ENCODE assay signal across 9 cellular contexts in the genomic region with DNA sequence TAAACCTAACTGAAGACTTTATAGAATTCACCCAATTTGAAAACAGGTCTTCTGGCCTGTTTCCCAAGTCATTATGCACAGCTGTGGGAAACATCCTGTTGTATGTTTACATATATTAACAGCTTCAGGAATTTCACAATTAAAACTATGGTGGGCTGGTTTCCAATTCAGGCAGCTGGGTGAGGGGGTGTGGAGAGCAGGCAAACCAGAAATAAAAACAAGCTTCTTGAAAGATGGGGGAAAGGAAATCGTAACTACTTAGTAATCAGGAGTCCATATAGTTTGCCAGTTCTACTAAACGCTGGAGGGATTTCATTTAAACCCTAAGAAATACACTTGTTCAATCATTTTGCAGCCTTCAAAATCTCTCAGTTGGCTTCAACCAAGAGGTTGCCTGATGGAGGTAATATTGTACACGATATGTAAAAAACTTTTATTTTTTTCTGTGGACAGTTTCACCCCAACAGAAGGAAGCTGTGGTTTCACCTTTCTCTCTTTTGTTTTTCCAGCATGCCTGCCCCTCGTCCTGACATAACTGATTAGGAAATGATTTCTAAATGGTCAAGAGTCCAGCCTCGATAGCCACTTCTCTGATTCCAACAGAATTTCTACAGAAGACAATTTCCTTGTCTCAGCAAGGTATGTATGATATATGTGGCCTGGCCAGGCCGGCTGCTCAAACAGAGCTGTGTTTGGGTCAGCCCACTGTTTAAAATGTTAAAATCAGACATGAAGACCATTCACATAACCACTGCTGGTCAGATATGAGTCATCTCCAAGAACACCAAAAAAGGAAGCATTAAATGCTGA. TPM values are rescaled to one million over a fixed set of nuclear protein-coding genes. Genes with fewer than 3 reads are reported as not detected.
DNase-seq lines count a peak whose midpoint lies in the region; ATAC-seq and TF ChIP-seq lines count a peak whose summit lies in the region.
"Had no signal": no experiment of that assay in that cellular context is flagged by ENCODE, and none has a peak within 500 bp of the region (broad histone marks: within the 10 kb centered on the region; RNA-seq: fewer than 3 reads in every experiment).

No MANE protein-coding gene starts in this region.

- TF ChIP-seq CTCF in OCI-LY7 (conservative IDR thresholded peaks at IDR 0.05; ENCODE audit: low read length) (no peak), fibroblast of lung (conservative IDR thresholded peaks at IDR 0.05 in 1 of 2, IDR thresholded peaks at IDR 0.05 in 1 of 2; ENCODE audit: low read depth in 1 of 2, low read length in 2 of 2) (no peak)

- intact Hi-C loops in OCI-LY7 (cut with micrococcal nuclease; ENCODE audit: unreplicated experiment) = no loop called here
- intact Hi-C loops in sciatic nerve (cut with DNase I) = no loop called here

- no peak overlapping the region for H3K4me3 ChIP-seq in OCI-LY7 (ENCODE audit: low read depth, low read length, poor library complexity, severe bottlenecking)
- H3K4me3 ChIP-seq in fibroblast of lung (replicated peaks in 1 of 4; ENCODE audit: control extremely low read depth in 1 of 4, insufficient read depth in 1 of 4, low read depth in 3 of 4, low read length in 4 of 4) = peak overlapping the region in 3 of 4 experiments; percentile 9 to 30 (median 11)
- no peak overlapping the region for H3K4me3 ChIP-seq in skin epidermis

- H3K36me3 ChIP-seq in OCI-LY7 (ENCODE audit: insufficient read depth, low read length) = no peaks in the 10 kb centered on the region
- peaks cover 2% of the 10 kb centered on the region for H3K36me3 ChIP-seq in fibroblast of lung (ENCODE audit: control insufficient read depth, insufficient read depth, low read length)

- no peaks in the 10 kb centered on the region for H3K9me2 ChIP-seq in OCI-LY7 (ENCODE audit: insufficient read depth, low read length)

- H3K79me2 ChIP-seq in OCI-LY7 (ENCODE audit: insufficient read depth, low read depth, low read length) = no peaks in the 10 kb centered on the region
- peaks cover 94% of the 10 kb centered on the region for H3K79me2 ChIP-seq in fibroblast of lung (ENCODE audit: control insufficient read depth, insufficient read depth, low read length)

- DNase-seq in ELR (ENCODE audit: low read depth) (peak; percentile 83), OCI-LY7 (ENCODE audit: low spot score) (no peak), fibroblast of lung (ENCODE audit: low read depth in 2 of 2) (peak; percentile 93 to 94), sciatic nerve (ENCODE audit: low spot score) (no peak), NCI-H510A treated with DMSO at 0.1 percent for 48 hours (lab: John Stamatoyannopoulos, UW) (no peak)

- H3K27ac ChIP-seq in OCI-LY7 (ENCODE audit: low read depth, low read length, poor library complexity, severe bottlenecking) (no peak overlapping the region), fibroblast of lung (ENCODE audit: insufficient read depth, low read length) (peak overlapping the region; percentile 71), skin epidermis (peak overlapping the region in 16 of 21 experiments; percentile 1 to 87 (median 52))

- no peaks in the 10 kb centered on the region for H3K27me3 ChIP-seq in fibroblast of lung (ENCODE audit: control insufficient read depth, insufficient read depth, low read length)

- H3K9ac ChIP-seq in fibroblast of lung (ENCODE audit: insufficient read depth, low read length) = no peak overlapping the region

- H3K4me2 ChIP-seq in OCI-LY7 (ENCODE audit: low read length) = no peak overlapping the region
- H3K4me2 ChIP-seq in fibroblast of lung (ENCODE audit: extremely low read depth, insufficient read depth, low read length) = peak overlapping the region; percentile 82

- CTCF ChIA-PET in OCI-LY7 (lab: Charles Lee; ENCODE audit: unreplicated experiment) = no interaction called here

- H2AFZ ChIP-seq in OCI-LY7 (ENCODE audit: low read length) (peak overlapping the region; percentile 31; the same call in 1 of the 2 replicates), fibroblast of lung (ENCODE audit: low read length) (no peak overlapping the region)

- H3K4me1 ChIP-seq in OCI-LY7 (ENCODE audit: insufficient read depth, low read length, poor library complexity, severe bottlenecking) (peaks cover 8% of the 10 kb centered on the region), fibroblast of lung (ENCODE audit: control insufficient read depth, extremely low read depth, insufficient read depth, low read length) (peaks cover 30% of the 10 kb centered on the region)

- H3K9me3 ChIP-seq in OCI-LY7 (ENCODE audit: low read length) (no peaks in the 10 kb centered on the region), fibroblast of lung (ENCODE audit: control insufficient read depth, insufficient read depth, low read depth, low read length) (no peaks in the 10 kb centered on the region)

- ATAC-seq in HG02610 (IDR thresholded peaks at IDR 0.05; ENCODE audit: unreplicated experiment) (peak; percentile 81), sciatic nerve (no peak), GM19324 (IDR thresholded peaks at IDR 0.05; ENCODE audit: low FRiP score, unreplicated experiment) (no peak)

- H4K20me1 ChIP-seq in OCI-LY7 (ENCODE audit: insufficient read depth, low read length) = no peaks in the 10 kb centered on the region
- H4K20me1 ChIP-seq in fibroblast of lung (ENCODE audit: control insufficient read depth, extremely low read depth, insufficient read depth, low read length) = no peaks in the 10 kb centered on the region

- POLR2A ChIA-PET in OCI-LY7 (lab: Charles Lee) = interaction anchor here (0.9 to 1.0 kb wide), 2 partner anchors 15 to 38 kb away, joined by 3 read pairs; no protein-coding TSS in a partner anchor

- no TSS peak for BruUV-seq in OCI-LY7 (replicated peaks; lab: Mats Ljungman, UMichigan)

RNA-seq across cellular contexts. Expression of a gene that starts 22.6 kb away (rescaled TPM):
- total RNA-seq in OCI-LY7 (2014; rRNA removed; shearing (Covaris generic)) = not detected in 2 replicates
- total RNA-seq in OCI-LY7 (2022) (not detected in 2 replicates), fibroblast of lung (53.4 and 109 TPM in 2 replicates), sciatic nerve (10.5 TPM)
- 125 and 153 TPM in 2 replicates for polyA plus RNA-seq in fibroblast of lung
- 58.7 and 73.2 TPM in 2 replicates for polyA plus RNA-seq in fibroblast of lung (2012)
- polyA minus RNA-seq in fibroblast of lung (ENCODE audit: low replicate concordance) = 71.4 and 106 TPM in 2 replicates
- polyA plus RNA-seq: neural cell had no signal

Comparison
In these comparisons a context has a peak if more than half of its experiments do, and no peak if none do; other contexts are left out.
1. DNase-seq: peak in ELR (single experiment) and fibroblast of lung (2 of 2); none in OCI-LY7 (single experiment), sciatic nerve (single experiment) and NCI-H510A treated with DMSO at 0.1 percent for 48 hours (single experiment).
2. H3K4me3 ChIP-seq: peak in fibroblast of lung (3 of 4); none in OCI-LY7 (single experiment) and skin epidermis (0 of 7).
3. RNA of a gene that starts 22.6 kb away (total RNA-seq): 53.4 to 109 TPM in fibroblast of lung and 10.5 TPM in sciatic nerve (single experiment); not detected in OCI-LY7; every median in the first group is over 10 times any median in the second.